In genomic region chr17:75090871-75091854, GRCh38 we compare ENCODE assay signal across 1 cellular context.
TF ChIP-seq lines count a peak whose summit lies in the region.

No MANE protein-coding gene starts in this region.

TF ChIP-seq in IMR-90, 13 proteins besides CTCF, POLR2A, EP300 and RAD21:
- no peak for TF ChIP-seq ELK1 (IDR thresholded peaks at IDR 0.05; ENCODE audit: borderline replicate concordance, low read depth, low read length)
- TF ChIP-seq RFX5 (IDR thresholded peaks at IDR 0.05; ENCODE audit: low read depth, low read length): no peak
- TF ChIP-seq CEBPB (IDR thresholded peaks at IDR 0.05; ENCODE audit: low read depth, low read length): no peak
- TF ChIP-seq BHLHE40 (IDR thresholded peaks at IDR 0.05; ENCODE audit: low read depth, low read length): no peak
- no peak for TF ChIP-seq MAFK (IDR thresholded peaks at IDR 0.05; ENCODE audit: low read depth, low read length)
